In genomic region chr9:27799326-27799725, GRCh38 we compare ENCODE assay signal across 22 cellular contexts.
"Had no signal": no experiment of that assay in that cellular context is flagged by ENCODE, and none has a peak within 500 bp of the region (broad histone marks: within the 10 kb centered on the region; RNA-seq: fewer than 3 reads in every experiment).

No MANE protein-coding gene starts in this region.

- H3K4me3 ChIP-seq: colonic mucosa, gastrocnemius medialis, heart right ventricle, left ventricle myocardium inferior, lower lobe of right lung, neural progenitor cell, ovary had no signal

- H3K4me1 Mint-ChIP-seq: endodermal cell, neural progenitor cell had no signal

- H3K36me3 Mint-ChIP-seq: natural killer cell treated with Interleukin-12 subunit alpha and Interleukin-12 subunit beta and Interleukin-15 and Interleukin-18, amount 100 ng/mL, for 72 hours; neural progenitor cell had no signal

- H3K27ac Mint-ChIP-seq: endodermal cell; natural killer cell treated with Interleukin-12 subunit alpha and Interleukin-12 subunit beta and Interleukin-15 and Interleukin-18, amount 100 ng/mL, for 72 hours; neural progenitor cell had no signal

- DNase-seq: colonic mucosa; dermis blood vessel endothelial cell; endodermal cell; gastrocnemius medialis; heart right ventricle; hypothalamus; left ventricle myocardium inferior; lower lobe of right lung; mesenchymal stem cell; midbrain; nucleus accumbens; ovary; right cardiac atrium; small intestine; stimulated activated CD4-positive, alpha-beta T cell treated with anti-CD3 and anti-CD28 coated beads, Interleukin-2, amount 100 ng/mL, for 48 hours; stimulated activated naive CD4-positive, alpha-beta T cell treated with Interleukin-2 at 50 U/mL for 16 hours; trophoblast cell had no signal

- H3K4me3 Mint-ChIP-seq: endodermal cell; natural killer cell treated with Interleukin-12 subunit alpha and Interleukin-12 subunit beta and Interleukin-15 and Interleukin-18, amount 100 ng/mL, for 72 hours; neural progenitor cell had no signal

- H3K27ac ChIP-seq: colonic mucosa, gastrocnemius medialis, heart right ventricle, left ventricle myocardium inferior, lower lobe of right lung, neural progenitor cell, ovary had no signal

- H3K36me3 ChIP-seq: colonic mucosa, gastrocnemius medialis, heart right ventricle, left ventricle myocardium inferior, lower lobe of right lung, neural progenitor cell, ovary had no signal

- H3K9ac ChIP-seq: neural progenitor cell had no signal

- H2AFZ ChIP-seq: neural progenitor cell had no signal

- H3K4me1 ChIP-seq: colonic mucosa, gastrocnemius medialis, heart right ventricle, left ventricle myocardium inferior, lower lobe of right lung, neural progenitor cell had no signal

- H3K27me3 ChIP-seq: colonic mucosa, gastrocnemius medialis, heart right ventricle, neural progenitor cell, ovary had no signal

- FAIRE-seq: endothelial cell of umbilical vein, islet of Langerhans, small intestine had no signal

- ATAC-seq: esophagus mucosa; gastrocnemius medialis; heart right ventricle; lower lobe of right lung; natural killer cell treated with Interleukin-12 subunit alpha and Interleukin-12 subunit beta and Interleukin-15 and Interleukin-18, amount 100 ng/mL, for 72 hours; right cardiac atrium had no signal

- H3K4me2 ChIP-seq: neural progenitor cell had no signal

- H3K9me3 Mint-ChIP-seq: endodermal cell had no signal

- H3K9me3 ChIP-seq: colonic mucosa, gastrocnemius medialis, lower lobe of right lung, ovary had no signal

- H3K27me3 Mint-ChIP-seq: natural killer cell treated with Interleukin-12 subunit alpha and Interleukin-12 subunit beta and Interleukin-15 and Interleukin-18, amount 100 ng/mL, for 72 hours had no signal
